In genomic region chr10:131453772-131454634, GRCh38 we compare ENCODE assay signal across 8 cellular contexts.
DNase-seq lines count a peak whose midpoint lies in the region; ATAC-seq and TF ChIP-seq lines count a peak whose summit lies in the region.

No MANE protein-coding gene starts in this region.

- H3K27ac ChIP-seq in C4-2B = no peak overlapping the region

- DNase-seq in UCSD-AML1 (lab: John Stamatoyannopoulos, UW; ENCODE audit: unreplicated experiment) (peak; percentile 64), cerebellar cortex (ENCODE audit: low spot score) (peak; percentile 74), left kidney (ENCODE audit: low read depth, low spot score) (peak; percentile 98)
- DNase-seq in stimulated activated CD4-positive, alpha-beta T cell treated with anti-CD3 and anti-CD28 coated beads, Interleukin-4, amount 100 ng/mL, for 24 hours = peak; percentile 62

- peak; percentile 91 for TF ChIP-seq CTCF in C4-2B (conservative IDR thresholded peaks at IDR 0.05)

- peak; percentile 54 for ATAC-seq in HG02981 (IDR thresholded peaks at IDR 0.05; ENCODE audit: unreplicated experiment)
- no peak for ATAC-seq in HG03571 (IDR thresholded peaks at IDR 0.05; ENCODE audit: unreplicated experiment)
- ATAC-seq in GM18519 (IDR thresholded peaks at IDR 0.05; ENCODE audit: low FRiP score, unreplicated experiment) = no peak
